ENCODE assay signal across 14 cellular contexts in the genomic region with DNA sequence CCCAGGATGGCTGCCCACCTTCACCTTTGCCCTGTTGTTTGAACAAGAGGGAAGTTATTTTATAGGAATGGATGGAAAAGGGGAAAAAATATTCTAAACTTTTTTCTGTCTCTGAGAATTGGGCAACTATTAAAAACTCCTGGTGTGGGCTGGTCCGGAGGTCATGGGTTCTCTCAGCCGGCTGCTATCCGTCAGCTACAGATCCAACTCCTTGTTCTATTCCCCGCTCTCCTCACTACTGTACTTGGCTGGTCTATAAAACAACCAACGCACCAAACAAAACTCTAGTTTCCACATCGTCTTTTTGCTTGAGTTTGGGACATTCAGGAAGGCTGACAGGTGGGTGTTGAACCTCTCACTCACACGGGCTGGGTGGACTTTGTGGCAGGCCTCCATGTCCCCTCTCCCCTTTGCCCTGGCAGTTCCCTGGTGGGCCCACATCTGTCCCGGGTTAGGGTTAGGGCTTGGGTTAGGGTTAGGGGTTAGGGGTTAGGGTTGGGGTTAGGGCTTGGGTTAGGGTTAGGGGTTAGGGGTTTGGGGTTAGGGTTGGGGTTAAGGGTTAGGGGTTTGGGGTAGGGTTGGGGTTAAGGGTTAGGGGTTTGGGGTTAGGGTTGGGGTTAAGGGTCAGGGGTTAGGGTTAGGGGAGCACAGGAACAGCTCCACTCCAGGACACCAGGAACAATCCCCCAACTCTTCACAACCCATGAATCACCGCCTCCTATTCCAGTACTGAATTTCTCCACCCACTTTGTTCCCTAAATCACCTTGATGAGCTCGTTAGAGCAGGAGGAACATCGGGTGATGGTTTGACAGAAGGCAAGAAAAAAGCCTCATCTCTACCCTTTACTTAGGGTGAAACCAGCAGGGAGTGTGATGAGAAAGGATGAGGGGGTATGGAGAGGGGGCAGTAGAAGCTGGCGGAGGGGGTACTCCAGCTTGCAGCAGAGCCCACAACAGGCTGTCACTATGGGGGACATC.
"Had no signal": no experiment of that assay in that cellular context is flagged by ENCODE, and none has a peak within 500 bp of the region (broad histone marks: within the 10 kb centered on the region; RNA-seq: fewer than 3 reads in every experiment).

No MANE protein-coding gene starts in this region.

- H3K27me3 ChIP-seq: thyroid gland, uterus had no signal

- H3K4me3 ChIP-seq: thyroid gland, uterus had no signal

- H3K4me1 ChIP-seq: thyroid gland, uterus had no signal

- ATAC-seq: activated CD4-positive, alpha-beta T cell treated with anti-CD3 and anti-CD28 coated beads for 36 hours; left colon; stimulated activated effector memory CD8-positive, alpha-beta T cell treated with anti-CD3 and anti-CD28 coated beads, Interleukin-12 subunit alpha, Interleukin-12 subunit beta, amount 100 ng/mL, for 72 hours had no signal

- H3K9me3 ChIP-seq: thyroid gland, uterus had no signal

- DNase-seq: activated CD4-positive, alpha-beta memory T cell treated with anti-CD3 and anti-CD28 coated beads, Interleukin-2, amount 10 ng/mL, durations not matched to agents 7 days and 5 days; activated CD4-positive, alpha-beta T cell treated with anti-CD3 and anti-CD28 coated beads for 36 hours; activated CD8-positive, alpha-beta memory T cell treated with anti-CD3 and anti-CD28 coated beads, Interleukin-2, amount 50 U/mL, for 48 hours; activated naive CD4-positive, alpha-beta T cell; anterior cingulate cortex; dermis blood vessel endothelial cell; foreskin melanocyte; mesenchymal stem cell; T-helper 2 cell; thyroid gland; uterus had no signal

- H3K36me3 ChIP-seq: thyroid gland, uterus had no signal

- H3K27ac ChIP-seq: epithelial cell of prostate, thyroid gland had no signal
